ENCODE assay signal across 10 cellular contexts in genomic region chr4:163591614-163592020, GRCh38.
DNase-seq lines count a peak whose midpoint lies in the region; ATAC-seq, FAIRE-seq and TF ChIP-seq lines count a peak whose summit lies in the region.
"Had no signal": no experiment of that assay in that cellular context is flagged by ENCODE, and none has a peak within 500 bp of the region (broad histone marks: within the 10 kb centered on the region; RNA-seq: fewer than 3 reads in every experiment).

No MANE protein-coding gene starts in this region.

- peak; percentile 30 for FAIRE-seq in islet of Langerhans (lab: Jason Lieb, UNC)
- no peak for FAIRE-seq in D721Med (lab: Jason Lieb, UNC)

- peak; percentile 84 for ATAC-seq in GM18511 (IDR thresholded peaks at IDR 0.05; ENCODE audit: unreplicated experiment)
- peak; percentile 81 for ATAC-seq in GM21619 (IDR thresholded peaks at IDR 0.05; ENCODE audit: unreplicated experiment)
- ATAC-seq in HG03469 (IDR thresholded peaks at IDR 0.05; ENCODE audit: unreplicated experiment) = peak; percentile 79

- no peak for TF ChIP-seq CTCF in D721Med (IDR thresholded peaks at IDR 0.05; ENCODE audit: insufficient read depth, missing control alignments)

- no peak for DNase-seq in glomerular visceral epithelial cell (ENCODE audit: extremely low spot score)
- DNase-seq in NCI-H187 treated with DMSO at 0.1 percent for 48 hours (lab: John Stamatoyannopoulos, UW) = no peak
- no peak for DNase-seq in NCI-H1048 (lab: John Stamatoyannopoulos, UW)
- no peak for DNase-seq in D721Med (ENCODE audit: insufficient read length, low spot score)
- DNase-seq: NCI-H2029 treated with DMSO at 0.1 percent for 48 hours; stimulated activated CD4-positive, alpha-beta T cell treated with anti-CD3 and anti-CD28 coated beads, Interleukin-1b, Interleukin-23, amount 100 ng/mL, for 48 hours had no signal
